In genomic region chr12:4164591-4165558, GRCh38 we compare ENCODE assay signal across 7 cellular contexts.
A peak's percentile ranks its signal among the peaks of the same experiment; 100 is the strongest.
DNase-seq lines count a peak whose midpoint lies in the region; ATAC-seq and TF ChIP-seq lines count a peak whose summit lies in the region.

No MANE protein-coding gene starts in this region.

- H3K36me3 Mint-ChIP-seq in activated T-helper 1 cell treated with anti-CD3 and anti-CD28 coated beads, Interleukin-12 subunit alpha, Interleukin-12 subunit beta, Interleukin-2, Interleukin-4 antibody, amounts not matched to agents 30 ng/mL and 10 ng/mL and 1 ng/mL, durations not matched to agents 14 hours and 24 hours and 36 hours (ENCODE audit: low read depth): peaks cover 2% of the 10 kb centered on the region

- no peak for TF ChIP-seq POLR2A in transverse colon (IDR thresholded peaks at IDR 0.05)

- H3K4me1 ChIP-seq in transverse colon: peaks cover 0 to 13% (median 10%) of the 10 kb centered on the region in 4 donors

- intact Hi-C loops in activated T-helper 1 cell treated with anti-CD3 and anti-CD28 coated beads, Interleukin-12 subunit alpha, Interleukin-12 subunit beta, Interleukin-2, Interleukin-4 antibody, amounts not matched to agents 30 ng/mL and 10 ng/mL and 1 ng/mL, durations not matched to agents 14 hours and 24 hours and 36 hours (cut with micrococcal nuclease): loop anchor here (1.0 kb wide), 1 partner anchor 12 kb away; no protein-coding TSS in a partner anchor
- intact Hi-C loops in transverse colon (cut with DNase I; ENCODE audit: low total_unique reads): no loop called here

- no peaks in the 10 kb centered on the region for H3K9me3 ChIP-seq in transverse colon

- H3K4me1 Mint-ChIP-seq in activated T-helper 1 cell treated with anti-CD3 and anti-CD28 coated beads, Interleukin-12 subunit alpha, Interleukin-12 subunit beta, Interleukin-2, Interleukin-4 antibody, amounts not matched to agents 30 ng/mL and 10 ng/mL and 1 ng/mL, durations not matched to agents 14 hours and 24 hours and 36 hours (ENCODE audit: low read depth): peaks cover 68% of the 10 kb centered on the region

- no peak for TF ChIP-seq EP300 in transverse colon (IDR thresholded peaks at IDR 0.05; ENCODE audit: low read depth)

- no peaks in the 10 kb centered on the region for H3K36me3 ChIP-seq in transverse colon

- peak overlapping the region; percentile 88 for H3K4me3 Mint-ChIP-seq in activated T-helper 1 cell treated with anti-CD3 and anti-CD28 coated beads, Interleukin-12 subunit alpha, Interleukin-12 subunit beta, Interleukin-2, Interleukin-4 antibody, amounts not matched to agents 30 ng/mL and 10 ng/mL and 1 ng/mL, durations not matched to agents 14 hours and 24 hours and 36 hours

- peak overlapping the region; percentile 64 to 78 (median 70) for H3K27ac ChIP-seq in transverse colon

- H3K27ac Mint-ChIP-seq in activated T-helper 1 cell treated with anti-CD3 and anti-CD28 coated beads, Interleukin-12 subunit alpha, Interleukin-12 subunit beta, Interleukin-2, Interleukin-4 antibody, amounts not matched to agents 30 ng/mL and 10 ng/mL and 1 ng/mL, durations not matched to agents 14 hours and 24 hours and 36 hours: peak overlapping the region; percentile 99

- H3K27me3 Mint-ChIP-seq in activated T-helper 1 cell treated with anti-CD3 and anti-CD28 coated beads, Interleukin-12 subunit alpha, Interleukin-12 subunit beta, Interleukin-2, Interleukin-4 antibody, amounts not matched to agents 30 ng/mL and 10 ng/mL and 1 ng/mL, durations not matched to agents 14 hours and 24 hours and 36 hours (ENCODE audit: insufficient read depth): no peaks in the 10 kb centered on the region

- in situ Hi-C loops in transverse colon (cut with MboI; ENCODE audit: low pct_ligation_motif_present in 1 of 4, low pct_unique_long_range_greater_than_20kb in 1 of 4, low sequenced_read_pairs in 3 of 4): no loop called here

- ATAC-seq in GM19035 (IDR thresholded peaks at IDR 0.05; ENCODE audit: unreplicated experiment): peak; percentile 77

- DNase-seq in HT1080 (ENCODE audit: low read depth) (peak; percentile 30), fibroblast of the conjunctiva (ENCODE audit: low read depth) (peak; percentile 35), non-pigmented ciliary epithelial cell (ENCODE audit: low read depth) (peak; percentile 44), transverse colon (peak; percentile 50), NCI-H128 (lab: John Stamatoyannopoulos, UW; ENCODE audit: unreplicated experiment) (no peak)
- DNase-seq in activated T-helper 1 cell treated with anti-CD3 and anti-CD28 coated beads, Interleukin-12 subunit alpha, Interleukin-12 subunit beta, Interleukin-2, Interleukin-4 antibody, amounts not matched to agents 30 ng/mL and 10 ng/mL and 1 ng/mL, durations not matched to agents 14 hours and 24 hours and 36 hours (ENCODE audit: low spot score): peak; percentile 67

- WGBS in transverse colon (ENCODE audit: low coverage in 1 of 2), 2 donors: 12 to 13% methylated on average over 13 to 61 of the region's 61 CpGs

- H3K27me3 ChIP-seq in transverse colon: no peaks in the 10 kb centered on the region

- H3K4me3 ChIP-seq in transverse colon: peak overlapping the region; percentile 34 to 61 (median 38)

- no peaks in the 10 kb centered on the region for H3K9me3 Mint-ChIP-seq in activated T-helper 1 cell treated with anti-CD3 and anti-CD28 coated beads, Interleukin-12 subunit alpha, Interleukin-12 subunit beta, Interleukin-2, Interleukin-4 antibody, amounts not matched to agents 30 ng/mL and 10 ng/mL and 1 ng/mL, durations not matched to agents 14 hours and 24 hours and 36 hours

- no peak for TF ChIP-seq CTCF in transverse colon (IDR thresholded peaks at IDR 0.05)
